Comparison of ENCODE assay signal across 1 cellular context in genomic region chr16:78756189-78756661, GRCh38.
TF ChIP-seq lines count a peak whose summit lies in the region.

No MANE protein-coding gene starts in this region.

TF ChIP-seq in HepG2, 621 proteins besides CTCF, POLR2A, EP300 and RAD21 (continued from another document and continues in another):
- TF ChIP-seq SRF (IDR thresholded peaks at IDR 0.05; ENCODE audit: low read depth, low read length) (no peak), NCOR1 (IDR thresholded peaks at IDR 0.05; ENCODE audit: borderline replicate concordance, low read length) (peak; percentile 87; the same call in 1 of the 2 replicates), ZNF746 (CRISPR knock-in tag; IDR thresholded peaks at IDR 0.05) (no peak; the same call in 1 of the 2 replicates), SIN3A (IDR thresholded peaks at IDR 0.05; ENCODE audit: borderline replicate concordance, low read depth, low read length) (no peak), MATR3 (CRISPR knock-in tag; IDR thresholded peaks at IDR 0.05) (no peak), HNRNPK (IDR thresholded peaks at IDR 0.05; ENCODE audit: low read depth, low read length, poor library complexity, severe bottlenecking) (no peak), RCOR2 (CRISPR knock-in tag; IDR thresholded peaks at IDR 0.05) (peak; percentile 81), POGK (CRISPR knock-in tag; conservative IDR thresholded peaks at IDR 0.05) (no peak), ZNF34 (CRISPR knock-in tag; IDR thresholded peaks at IDR 0.05; ENCODE audit: borderline replicate concordance) (no peak), ZNF224 (CRISPR knock-in tag; IDR thresholded peaks at IDR 0.05) (no peak), MAFK (conservative IDR thresholded peaks at IDR 0.05 in 1 of 2, IDR thresholded peaks at IDR 0.05 in 1 of 2; ENCODE audit: low read length in 2 of 2) (no peak), BRD4 (CRISPR knock-in tag; IDR thresholded peaks at IDR 0.05) (no peak), FOXJ3 (CRISPR knock-in tag; IDR thresholded peaks at IDR 0.05; ENCODE audit: borderline replicate concordance) (peak; percentile 97), SOX5 (CRISPR knock-in tag; IDR thresholded peaks at IDR 0.05; ENCODE audit: borderline replicate concordance) (peak; percentile 67; the same call in 1 of the 2 replicates), SYNCRIP (IDR thresholded peaks at IDR 0.05; ENCODE audit: insufficient read depth, low read depth, low read length) (no peak), ZNF343 (CRISPR knock-in tag; IDR thresholded peaks at IDR 0.05) (no peak), ZNF451 (CRISPR knock-in tag; IDR thresholded peaks at IDR 0.05) (no peak), CENPT (CRISPR knock-in tag; IDR thresholded peaks at IDR 0.05; ENCODE audit: low read depth) (no peak), KLF16 (CRISPR knock-in tag; IDR thresholded peaks at IDR 0.05) (peak in 1 of 2 experiments; percentile 83; a peak in 2 of 4 replicates), KLF15 (CRISPR knock-in tag; IDR thresholded peaks at IDR 0.05; ENCODE audit: borderline replicate concordance) (no peak), ZNF317 (CRISPR knock-in tag; IDR thresholded peaks at IDR 0.05) (peak; percentile 62; the same call in 1 of the 2 replicates), ZBTB8A (CRISPR knock-in tag; IDR thresholded peaks at IDR 0.05; ENCODE audit: borderline replicate concordance, low read depth) (no peak), TSC22D2 (CRISPR knock-in tag; IDR thresholded peaks at IDR 0.05; ENCODE audit: borderline replicate concordance) (0 out of 2 replicates have a peak, but pooled peaks have one; percentile 54), XBP1 (CRISPR knock-in tag; IDR thresholded peaks at IDR 0.05) (no peak), ZNF12 (CRISPR knock-in tag; IDR thresholded peaks at IDR 0.05) (no peak), CHD2 (IDR thresholded peaks at IDR 0.05; ENCODE audit: low read depth, low read length) (no peak), ZNF10 (CRISPR knock-in tag; IDR thresholded peaks at IDR 0.05; ENCODE audit: borderline replicate concordance, low read depth) (no peak), ZKSCAN8 (CRISPR knock-in tag; IDR thresholded peaks at IDR 0.05; ENCODE audit: borderline replicate concordance) (peak; percentile 30; the same call in 1 of the 2 replicates), REL (CRISPR knock-in tag; conservative IDR thresholded peaks at IDR 0.05) (no peak), PPARG (CRISPR knock-in tag; conservative IDR thresholded peaks at IDR 0.05) (no peak; the same call in 1 of the 2 replicates), CREM (IDR thresholded peaks at IDR 0.05) (peak; percentile 41; the same call in 1 of the 2 replicates), CREM (CRISPR knock-in tag; IDR thresholded peaks at IDR 0.05) (no peak), ZSCAN20 (CRISPR knock-in tag; IDR thresholded peaks at IDR 0.05; ENCODE audit: borderline replicate concordance) (peak; percentile 84), ZNF230 (CRISPR knock-in tag; IDR thresholded peaks at IDR 0.05) (no peak), MED1 (CRISPR knock-in tag; IDR thresholded peaks at IDR 0.05) (peak; percentile 86), ZNF749 (CRISPR knock-in tag; IDR thresholded peaks at IDR 0.05; ENCODE audit: borderline replicate concordance) (no peak), GABPA (IDR thresholded peaks at IDR 0.05; ENCODE audit: low read depth, low read length) (no peak), GABPA (CRISPR knock-in tag; IDR thresholded peaks at IDR 0.05; ENCODE audit: low read depth) (peak; percentile 35), STAT5B (CRISPR knock-in tag; IDR thresholded peaks at IDR 0.05) (no peak), NFE2L1 (CRISPR knock-in tag; IDR thresholded peaks at IDR 0.05; ENCODE audit: borderline replicate concordance) (no peak), HBP1 (CRISPR knock-in tag; IDR thresholded peaks at IDR 0.05; ENCODE audit: low read depth) (no peak), RFX5 (IDR thresholded peaks at IDR 0.05; ENCODE audit: low read depth, low read length) (no peak), FOXA3 (CRISPR knock-in tag; IDR thresholded peaks at IDR 0.05) (peak; percentile 84), ZNF574 (CRISPR knock-in tag; IDR thresholded peaks at IDR 0.05) (peak; percentile 56; the same call in 1 of the 2 replicates), ZNF282 (IDR thresholded peaks at IDR 0.05; ENCODE audit: partially characterized antibody) (no peak), RFXAP (CRISPR knock-in tag; IDR thresholded peaks at IDR 0.05; ENCODE audit: borderline replicate concordance) (0 out of 2 replicates have a peak, but pooled peaks have one; percentile 41), ZNF878 (CRISPR knock-in tag; IDR thresholded peaks at IDR 0.05) (no peak), ZNF331 (CRISPR knock-in tag; IDR thresholded peaks at IDR 0.05) (peak; percentile 42; the same call in 1 of the 2 replicates), ZNF629 (CRISPR knock-in tag; conservative IDR thresholded peaks at IDR 0.05) (no peak), ZNF564 (CRISPR knock-in tag; IDR thresholded peaks at IDR 0.05) (no peak), BRCA1 (CRISPR knock-in tag; IDR thresholded peaks at IDR 0.05) (peak; percentile 62; the same call in 1 of the 2 replicates), RXRA (CRISPR knock-in tag; IDR thresholded peaks at IDR 0.05) (no peak), ZNF670 (CRISPR knock-in tag; IDR thresholded peaks at IDR 0.05; ENCODE audit: borderline replicate concordance) (peak; percentile 50; the same call in 1 of the 2 replicates), POGZ (CRISPR knock-in tag; IDR thresholded peaks at IDR 0.05) (peak; percentile 89), MIER3 (CRISPR knock-in tag; IDR thresholded peaks at IDR 0.05; ENCODE audit: borderline replicate concordance) (0 out of 2 replicates have a peak, but pooled peaks have one; percentile 25), ISL2 (CRISPR knock-in tag; IDR thresholded peaks at IDR 0.05) (peak; percentile 88), FLYWCH1 (CRISPR knock-in tag; IDR thresholded peaks at IDR 0.05) (no peak)
- TF ChIP-seq, protein P1, sequence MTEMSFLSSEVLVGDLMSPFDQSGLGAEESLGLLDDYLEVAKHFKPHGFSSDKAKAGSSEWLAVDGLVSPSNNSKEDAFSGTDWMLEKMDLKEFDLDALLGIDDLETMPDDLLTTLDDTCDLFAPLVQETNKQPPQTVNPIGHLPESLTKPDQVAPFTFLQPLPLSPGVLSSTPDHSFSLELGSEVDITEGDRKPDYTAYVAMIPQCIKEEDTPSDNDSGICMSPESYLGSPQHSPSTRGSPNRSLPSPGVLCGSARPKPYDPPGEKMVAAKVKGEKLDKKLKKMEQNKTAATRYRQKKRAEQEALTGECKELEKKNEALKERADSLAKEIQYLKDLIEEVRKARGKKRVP (CRISPR knock-in tag; IDR thresholded peaks at IDR 0.05), result peak in 1 of 2 experiments; percentile 56; a peak in 2 of 4 replicates
- TF ChIP-seq, protein P2, sequence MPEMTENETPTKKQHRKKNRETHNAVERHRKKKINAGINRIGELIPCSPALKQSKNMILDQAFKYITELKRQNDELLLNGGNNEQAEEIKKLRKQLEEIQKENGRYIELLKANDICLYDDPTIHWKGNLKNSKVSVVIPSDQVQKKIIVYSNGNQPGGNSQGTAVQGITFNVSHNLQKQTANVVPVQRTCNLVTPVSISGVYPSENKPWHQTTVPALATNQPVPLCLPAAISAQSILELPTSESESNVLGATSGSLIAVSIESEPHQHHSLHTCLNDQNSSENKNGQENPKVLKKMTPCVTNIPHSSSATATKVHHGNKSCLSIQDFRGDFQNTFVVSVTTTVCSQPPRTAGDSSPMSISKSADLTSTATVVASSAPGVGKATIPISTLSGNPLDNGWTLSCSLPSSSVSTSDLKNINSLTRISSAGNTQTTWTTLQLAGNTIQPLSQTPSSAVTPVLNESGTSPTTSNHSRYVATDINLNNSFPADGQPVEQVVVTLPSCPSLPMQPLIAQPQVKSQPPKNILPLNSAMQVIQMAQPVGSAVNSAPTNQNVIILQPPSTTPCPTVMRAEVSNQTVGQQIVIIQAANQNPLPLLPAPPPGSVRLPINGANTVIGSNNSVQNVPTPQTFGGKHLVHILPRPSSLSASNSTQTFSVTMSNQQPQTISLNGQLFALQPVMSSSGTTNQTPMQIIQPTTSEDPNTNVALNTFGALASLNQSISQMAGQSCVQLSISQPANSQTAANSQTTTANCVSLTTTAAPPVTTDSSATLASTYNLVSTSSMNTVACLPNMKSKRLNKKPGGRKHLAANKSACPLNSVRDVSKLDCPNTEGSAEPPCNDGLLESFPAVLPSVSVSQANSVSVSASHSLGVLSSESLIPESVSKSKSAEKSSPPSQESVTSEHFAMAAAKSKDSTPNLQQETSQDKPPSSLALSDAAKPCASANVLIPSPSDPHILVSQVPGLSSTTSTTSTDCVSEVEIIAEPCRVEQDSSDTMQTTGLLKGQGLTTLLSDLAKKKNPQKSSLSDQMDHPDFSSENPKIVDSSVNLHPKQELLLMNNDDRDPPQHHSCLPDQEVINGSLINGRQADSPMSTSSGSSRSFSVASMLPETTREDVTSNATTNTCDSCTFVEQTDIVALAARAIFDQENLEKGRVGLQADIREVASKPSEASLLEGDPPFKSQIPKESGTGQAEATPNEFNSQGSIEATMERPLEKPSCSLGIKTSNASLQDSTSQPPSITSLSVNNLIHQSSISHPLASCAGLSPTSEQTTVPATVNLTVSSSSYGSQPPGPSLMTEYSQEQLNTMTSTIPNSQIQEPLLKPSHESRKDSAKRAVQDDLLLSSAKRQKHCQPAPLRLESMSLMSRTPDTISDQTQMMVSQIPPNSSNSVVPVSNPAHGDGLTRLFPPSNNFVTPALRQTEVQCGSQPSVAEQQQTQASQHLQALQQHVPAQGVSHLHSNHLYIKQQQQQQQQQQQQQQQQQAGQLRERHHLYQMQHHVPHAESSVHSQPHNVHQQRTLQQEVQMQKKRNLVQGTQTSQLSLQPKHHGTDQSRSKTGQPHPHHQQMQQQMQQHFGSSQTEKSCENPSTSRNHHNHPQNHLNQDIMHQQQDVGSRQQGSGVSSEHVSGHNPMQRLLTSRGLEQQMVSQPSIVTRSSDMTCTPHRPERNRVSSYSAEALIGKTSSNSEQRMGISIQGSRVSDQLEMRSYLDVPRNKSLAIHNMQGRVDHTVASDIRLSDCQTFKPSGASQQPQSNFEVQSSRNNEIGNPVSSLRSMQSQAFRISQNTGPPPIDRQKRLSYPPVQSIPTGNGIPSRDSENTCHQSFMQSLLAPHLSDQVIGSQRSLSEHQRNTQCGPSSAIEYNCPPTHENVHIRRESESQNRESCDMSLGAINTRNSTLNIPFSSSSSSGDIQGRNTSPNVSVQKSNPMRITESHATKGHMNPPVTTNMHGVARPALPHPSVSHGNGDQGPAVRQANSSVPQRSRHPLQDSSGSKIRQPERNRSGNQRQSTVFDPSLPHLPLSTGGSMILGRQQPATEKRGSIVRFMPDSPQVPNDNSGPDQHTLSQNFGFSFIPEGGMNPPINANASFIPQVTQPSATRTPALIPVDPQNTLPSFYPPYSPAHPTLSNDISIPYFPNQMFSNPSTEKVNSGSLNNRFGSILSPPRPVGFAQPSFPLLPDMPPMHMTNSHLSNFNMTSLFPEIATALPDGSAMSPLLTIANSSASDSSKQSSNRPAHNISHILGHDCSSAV (CRISPR knock-in tag; IDR thresholded peaks at IDR 0.05; ENCODE audit: borderline replicate concordance), result no peak
- TF ChIP-seq, protein P3, sequence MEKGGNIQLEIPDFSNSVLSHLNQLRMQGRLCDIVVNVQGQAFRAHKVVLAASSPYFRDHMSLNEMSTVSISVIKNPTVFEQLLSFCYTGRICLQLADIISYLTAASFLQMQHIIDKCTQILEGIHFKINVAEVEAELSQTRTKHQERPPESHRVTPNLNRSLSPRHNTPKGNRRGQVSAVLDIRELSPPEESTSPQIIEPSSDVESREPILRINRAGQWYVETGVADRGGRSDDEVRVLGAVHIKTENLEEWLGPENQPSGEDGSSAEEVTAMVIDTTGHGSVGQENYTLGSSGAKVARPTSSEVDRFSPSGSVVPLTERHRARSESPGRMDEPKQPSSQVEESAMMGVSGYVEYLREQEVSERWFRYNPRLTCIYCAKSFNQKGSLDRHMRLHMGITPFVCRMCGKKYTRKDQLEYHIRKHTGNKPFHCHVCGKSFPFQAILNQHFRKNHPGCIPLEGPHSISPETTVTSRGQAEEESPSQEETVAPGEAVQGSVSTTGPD (CRISPR knock-in tag; IDR thresholded peaks at IDR 0.05), result no peak; the same call in 1 of the 2 replicates
